ENCODE assay signal across 1 cellular context in genomic region chr11:12853652-12854296, GRCh38.
TF ChIP-seq lines count a peak whose summit lies in the region.

No MANE protein-coding gene starts in this region.

TF ChIP-seq in K562, 482 proteins besides CTCF, POLR2A, EP300 and RAD21 (continued from another document and continues in another):
- TF ChIP-seq IRF1 (CRISPR knock-in tag; IDR thresholded peaks at IDR 0.05; ENCODE audit: borderline replicate concordance) (no peak), HOMEZ (CRISPR knock-in tag; IDR thresholded peaks at IDR 0.05) (no peak), ARNT (IDR thresholded peaks at IDR 0.05) (no peak), MTA1 (IDR thresholded peaks at IDR 0.05; ENCODE audit: borderline replicate concordance) (peak; percentile 68), ZBTB11 (CRISPR knock-in tag; IDR thresholded peaks at IDR 0.05) (no peak), HCFC1 (IDR thresholded peaks at IDR 0.05; ENCODE audit: low read depth, low read length) (no peak), BACH1 (tag; IDR thresholded peaks at IDR 0.05) (no peak), TCF7L2 (IDR thresholded peaks at IDR 0.05; ENCODE audit: low read depth, low read length) (no peak), CTCFL (IDR thresholded peaks at IDR 0.05; ENCODE audit: borderline replicate concordance, insufficient read depth, low read depth, low read length, poor library complexity, severe bottlenecking) (no peak), SLC30A9 (CRISPR knock-in tag; IDR thresholded peaks at IDR 0.05) (no peak), NFE2L1 (tag; IDR thresholded peaks at IDR 0.05; ENCODE audit: borderline replicate concordance, low read depth) (no peak), NEUROD1 (IDR thresholded peaks at IDR 0.05; ENCODE audit: borderline replicate concordance, low read depth, low read length, partially characterized antibody) (peak; percentile 35), GTF3C2 (IDR thresholded peaks at IDR 0.05; ENCODE audit: borderline replicate concordance, extremely low read depth, insufficient read length) (no peak), RUNX1 (IDR thresholded peaks at IDR 0.05; ENCODE audit: low read depth) (no peak), MCM3 (IDR thresholded peaks at IDR 0.05) (no peak), ZBTB2 (IDR thresholded peaks at IDR 0.05) (peak; percentile 58; the same call in 1 of the 2 replicates), MYBL2 (IDR thresholded peaks at IDR 0.05; ENCODE audit: low read depth) (no peak; the same call in 1 of the 2 replicates), MYBL2 (CRISPR knock-in tag; IDR thresholded peaks at IDR 0.05; ENCODE audit: borderline replicate concordance) (no peak), SRSF7 (optimal IDR thresholded peaks at IDR 0.05; ENCODE audit: low read depth, low read length) (no peak), SMC3 (conservative IDR thresholded peaks at IDR 0.05; ENCODE audit: insufficient read depth, low read depth, low read length) (no peak), RREB1 (CRISPR knock-in tag; IDR thresholded peaks at IDR 0.05) (no peak), CREM (IDR thresholded peaks at IDR 0.05; ENCODE audit: low read depth) (0 out of 2 replicates have a peak, but pooled peaks have one; percentile 35), FOXM1 (IDR thresholded peaks at IDR 0.05; ENCODE audit: low read depth) (peak; percentile 81), FOXM1 (CRISPR knock-in tag; IDR thresholded peaks at IDR 0.05; ENCODE audit: low read depth) (no peak), NR2F6 (CRISPR knock-in tag; IDR thresholded peaks at IDR 0.05) (no peak), TEAD1 (CRISPR knock-in tag; IDR thresholded peaks at IDR 0.05) (peak in 1 of 2 experiments; percentile 11; a peak in 1 of 4 replicates), ETV5 (CRISPR knock-in tag; IDR thresholded peaks at IDR 0.05; ENCODE audit: low read depth) (0 out of 2 replicates have a peak, but pooled peaks have one; percentile 31), CREB1 (IDR thresholded peaks at IDR 0.05) (peak; percentile 23; the same call in 1 of the 2 replicates), CREB1 (CRISPR knock-in tag; IDR thresholded peaks at IDR 0.05) (no peak), POLR3A (IDR thresholded peaks at IDR 0.05; ENCODE audit: borderline replicate concordance, extremely low read depth, insufficient read depth, insufficient read length) (no peak), ZFP36 (IDR thresholded peaks at IDR 0.05; ENCODE audit: low read depth, low read length, partially characterized antibody) (no peak), TFE3 (CRISPR knock-in tag; IDR thresholded peaks at IDR 0.05) (peak; percentile 90), NFXL1 (CRISPR knock-in tag; IDR thresholded peaks at IDR 0.05) (no peak), THRB (CRISPR knock-in tag; conservative IDR thresholded peaks at IDR 0.05) (no peak), C11orf30 (IDR thresholded peaks at IDR 0.05; ENCODE audit: low read depth) (no peak; the same call in 1 of the 2 replicates), TBP (optimal IDR thresholded peaks at IDR 0.05; ENCODE audit: low read depth, low read length) (no peak), NCOA2 (IDR thresholded peaks at IDR 0.05; ENCODE audit: partially characterized antibody in 2 of 2) (no peak), RFX5 (IDR thresholded peaks at IDR 0.05; ENCODE audit: low read depth, low read length) (no peak), HMGN3 (IDR thresholded peaks at IDR 0.05; ENCODE audit: borderline replicate concordance, extremely low read depth, insufficient read length, low read depth, low read length) (no peak), ZNF41 (CRISPR knock-in tag; conservative IDR thresholded peaks at IDR 0.05) (no peak), ZNF780A (CRISPR knock-in tag; IDR thresholded peaks at IDR 0.05) (no peak)
